In genomic region chr5:149374303-149374702, GRCh38 we compare ENCODE assay signal across 29 cellular contexts. TPM values are rescaled to one million over a fixed set of nuclear protein-coding genes. Genes with fewer than 3 reads are reported as not detected.
DNase-seq lines count a peak whose midpoint lies in the region; FAIRE-seq and TF ChIP-seq lines count a peak whose summit lies in the region.
"Had no signal": no experiment of that assay in that cellular context is flagged by ENCODE, and none has a peak within 500 bp of the region (broad histone marks: within the 10 kb centered on the region; RNA-seq: fewer than 3 reads in every experiment).

No MANE protein-coding gene starts in this region.

- no peaks in the 10 kb centered on the region for H3K36me3 ChIP-seq in H7 (replicated peaks; ENCODE audit: control insufficient read depth, insufficient read depth, low read length)
- no peaks in the 10 kb centered on the region for H3K36me3 ChIP-seq in H1 (ENCODE audit: control insufficient read depth in 2 of 4, insufficient read depth in 4 of 4, low read length in 3 of 4)
- H3K36me3 ChIP-seq in mesenchymal stem cell (ENCODE audit: control insufficient read depth in 1 of 2, insufficient read depth in 2 of 2, low read depth in 1 of 2, low read length in 2 of 2) = no peaks in the 10 kb centered on the region
- H3K36me3 ChIP-seq: BE2C, MG63, SJSA1 had no signal

- H2AFZ ChIP-seq in H1 (ENCODE audit: low read length) (no peak overlapping the region), mesenchymal stem cell (ENCODE audit: low read depth, low read length) (no peak overlapping the region)

- H4K20me1 ChIP-seq in H1 (replicated peaks in 1 of 2; ENCODE audit: control insufficient read depth in 1 of 2, insufficient read depth in 2 of 2, low read length in 2 of 2) = no peaks in the 10 kb centered on the region

- POLR2A ChIA-PET in H1 (lab: Charles Lee; ENCODE audit: partially characterized antibody) = no interaction called here

- no peak overlapping the region for H3K14ac ChIP-seq in H1 (ENCODE audit: insufficient read length)
- peak overlapping the region in 1 of 2 experiments; percentile 44 for H3K14ac ChIP-seq in mesenchymal stem cell (ENCODE audit: low read length in 2 of 2)

- H3K9me3 ChIP-seq in H1 (ENCODE audit: insufficient read depth in 2 of 2, low read depth in 1 of 2, low read length in 1 of 2) (no peaks in the 10 kb centered on the region), mesenchymal stem cell (ENCODE audit: control insufficient read depth, low read length) (no peaks in the 10 kb centered on the region)
- H3K9me3 ChIP-seq: BE2C, MG63, SJSA1 had no signal

- no peak for TF ChIP-seq EP300 in H1 (IDR thresholded peaks at IDR 0.05; ENCODE audit: borderline replicate concordance in 1 of 2, low read depth in 2 of 2, low read length in 2 of 2)

- H2BK5ac ChIP-seq in H1 (ENCODE audit: low read depth, low read length) (no peak overlapping the region), mesenchymal stem cell (ENCODE audit: low read depth, low read length, poor library complexity, severe bottlenecking) (no peak overlapping the region)

- no peak overlapping the region for H4K5ac ChIP-seq in H1 (ENCODE audit: insufficient read length, low read depth, low read length)

- H4K8ac ChIP-seq in H1 (ENCODE audit: extremely low read depth, insufficient read depth, low read length) = 0 out of 2 replicates have a peak overlapping the region, but pooled peaks have one; percentile 53
- H4K8ac ChIP-seq in mesenchymal stem cell (ENCODE audit: low read length) = no peak overlapping the region

- H3K4me3 ChIP-seq in H7 (ENCODE audit: insufficient read depth, low read depth, low read length) (no peak overlapping the region), H1 (ENCODE audit: extremely low read depth in 1 of 4, insufficient read depth in 2 of 4, low read depth in 3 of 4, low read length in 4 of 4) (no peak overlapping the region), mesenchymal stem cell (ENCODE audit: insufficient read depth in 1 of 2, low read depth in 1 of 2, low read length in 2 of 2) (no peak overlapping the region)
- H3K4me3 ChIP-seq: GM12878, MG63, SJSA1 had no signal

- H3K4me3 Mint-ChIP-seq in activated naive CD4-positive, alpha-beta T cell treated with anti-CD3 and anti-CD28 coated beads, Interleukin-2, amount 10 ng/mL, durations not matched to agents 7 days and 5 days = no peak overlapping the region
- H3K4me3 Mint-ChIP-seq: CD14-positive monocyte; CD8-positive, alpha-beta memory T cell had no signal

- no peak for TF ChIP-seq POLR2A in H1 (IDR thresholded peaks at IDR 0.05; ENCODE audit: control extremely low read depth in 1 of 2, low read depth in 2 of 2, low read length in 2 of 2)

- H2BK15ac ChIP-seq in H1 (ENCODE audit: low read length) (peak overlapping the region; percentile 95; the same call in 1 of the 2 replicates), mesenchymal stem cell (ENCODE audit: low read depth, poor library complexity, severe bottlenecking) (no peak overlapping the region)

- WGBS in H1 (ENCODE audit: extremely low coverage in 1 of 2, insufficient coverage in 1 of 2, insufficient read length in 1 of 2, insufficient replicate concordance in 2 of 2, low coverage in 1 of 2, low lambda C conversion rate in 2 of 2, missing lambda C conversion rate in 1 of 2), 2 experiments = 92% methylated on average over 19 of the region's 20 CpGs; no CpG with 5 or more reads in 1 of the 2 experiments
- WGBS in mesenchymal stem cell = 93% methylated on average over 18 of the region's 20 CpGs

- H3K4me2 ChIP-seq in H1 (ENCODE audit: insufficient read depth in 1 of 2, low read depth in 2 of 2, low read length in 2 of 2) (no peak overlapping the region), mesenchymal stem cell (ENCODE audit: low read length, poor library complexity, severe bottlenecking) (no peak overlapping the region)

- H3K4me1 ChIP-seq in H1 (replicated peaks in 1 of 4; ENCODE audit: control insufficient read depth in 3 of 4, insufficient read depth in 4 of 4, low read length in 3 of 4) (no peaks in the 10 kb centered on the region; a peak in 4 of 7 replicates), mesenchymal stem cell (ENCODE audit: control insufficient read depth, insufficient read depth, low read depth, low read length) (no peaks in the 10 kb centered on the region)
- H3K4me1 ChIP-seq: BE2C, SJSA1 had no signal

- H2BK20ac ChIP-seq in H1 (ENCODE audit: low read length) = no peak overlapping the region

- H3K27me3 Mint-ChIP-seq in activated naive CD4-positive, alpha-beta T cell treated with anti-CD3 and anti-CD28 coated beads, Interleukin-2, amount 10 ng/mL, durations not matched to agents 7 days and 5 days = no peaks in the 10 kb centered on the region

- H3K4ac ChIP-seq in H1 (replicated peaks; ENCODE audit: insufficient read length, low read depth, low read length) = no peak overlapping the region
- no peak overlapping the region for H3K4ac ChIP-seq in mesenchymal stem cell (ENCODE audit: low read depth in 1 of 2, low read length in 2 of 2)

- H3K27ac ChIP-seq in H1 (ENCODE audit: low read depth, low read length) (no peak overlapping the region), mesenchymal stem cell (ENCODE audit: low read length, poor library complexity, severe bottlenecking) (no peak overlapping the region)
- H3K27ac ChIP-seq: SJSA1 had no signal

- H3K79me1 ChIP-seq in H1 (ENCODE audit: low read depth, low read length) (no peaks in the 10 kb centered on the region), mesenchymal stem cell (replicated peaks; ENCODE audit: low read length, poor library complexity, severe bottlenecking) (no peaks in the 10 kb centered on the region)

- TF ChIP-seq RAD21 in H1 (IDR thresholded peaks at IDR 0.05 in 1 of 2, conservative IDR thresholded peaks at IDR 0.05 in 1 of 2; ENCODE audit: low read depth in 2 of 2, low read length in 2 of 2) = no peak

- H4K91ac ChIP-seq in H1 (replicated peaks; ENCODE audit: insufficient read length, low read length) (no peak overlapping the region), mesenchymal stem cell (ENCODE audit: low read length) (peak overlapping the region; percentile 61)

- H3K4me1 Mint-ChIP-seq in activated naive CD4-positive, alpha-beta T cell treated with anti-CD3 and anti-CD28 coated beads, Interleukin-2, amount 10 ng/mL, durations not matched to agents 7 days and 5 days = no peaks in the 10 kb centered on the region
- H3K4me1 Mint-ChIP-seq: CD14-positive monocyte had no signal

- no peak for TF ChIP-seq CTCF in H1 (IDR thresholded peaks at IDR 0.05; ENCODE audit: control extremely low read depth in 1 of 3, insufficient read depth in 1 of 3, low read depth in 1 of 3, low read length in 3 of 3)

- no peak overlapping the region for H3K56ac ChIP-seq in H1 (replicated peaks; ENCODE audit: insufficient read length, low read depth, low read length)

- H3K9me3 Mint-ChIP-seq in activated naive CD4-positive, alpha-beta T cell treated with anti-CD3 and anti-CD28 coated beads, Interleukin-2, amount 10 ng/mL, durations not matched to agents 7 days and 5 days = no peaks in the 10 kb centered on the region
- H3K9me3 Mint-ChIP-seq: CD14-positive monocyte; CD8-positive, alpha-beta memory T cell had no signal

- CTCF ChIA-PET in H1 (lab: Charles Lee; ENCODE audit: partially characterized antibody) = interaction anchor here (0.7 to 46.1 kb wide), 10 partner anchors 7 to 75 kb away, joined by 3 to 1310 read pairs (median 4); partner anchors contain the start of gene IL17B
- CTCF ChIA-PET in activated naive CD4-positive, alpha-beta T cell treated with anti-CD3 and anti-CD28 coated beads, Interleukin-2, amount 10 ng/mL, durations not matched to agents 7 days and 5 days (lab: Charles Lee) = interaction anchor here (2.1 to 14.8 kb wide), 3 partner anchors 13 to 59 kb away, joined by 6 to 372 read pairs (median 26); no protein-coding TSS in a partner anchor

- no peak overlapping the region for H3K27ac Mint-ChIP-seq in activated naive CD4-positive, alpha-beta T cell treated with anti-CD3 and anti-CD28 coated beads, Interleukin-2, amount 10 ng/mL, durations not matched to agents 7 days and 5 days
- H3K27ac Mint-ChIP-seq: CD14-positive monocyte; CD8-positive, alpha-beta memory T cell had no signal

- FAIRE-seq in H1 (lab: Jason Lieb, UNC) = no peak
- FAIRE-seq: GM12878, H54 had no signal

- H3K23ac ChIP-seq in H1 (ENCODE audit: insufficient read length) (no peak overlapping the region), mesenchymal stem cell (ENCODE audit: low read length in 2 of 2) (no peak overlapping the region)

- H3K36me3 Mint-ChIP-seq in activated naive CD4-positive, alpha-beta T cell treated with anti-CD3 and anti-CD28 coated beads, Interleukin-2, amount 10 ng/mL, durations not matched to agents 7 days and 5 days = no peaks in the 10 kb centered on the region

- DNase-seq in H7 = peak; percentile 17
- no peak for DNase-seq in H1 (ENCODE audit: low read depth in 1 of 2, low spot score in 2 of 2)
- DNase-seq in mesenchymal stem cell = no peak
- DNase-seq in posterior vena cava (ENCODE audit: low spot score) = peak; percentile 79
- DNase-seq in NCI-H524 treated with DMSO at 0.1 percent for 48 hours (lab: John Stamatoyannopoulos, UW) = no peak
- DNase-seq in cardiac septum (ENCODE audit: low spot score) = no peak
- no peak for DNase-seq in activated naive CD4-positive, alpha-beta T cell treated with anti-CD3 and anti-CD28 coated beads, Interleukin-2, amount 10 ng/mL, durations not matched to agents 7 days and 5 days
- DNase-seq in HPDE6-E6E7 (ENCODE audit: extremely low spot score) = no peak
- DNase-seq: 8988T; ACHN; BE2C; CD8-positive, alpha-beta memory T cell; DMS 273 treated with DMSO at 0.1 percent for 48 hours; DMS79; EL; GDM1; IMR-90; KG1; MG63; NCI-H2029; NCI-H446; NCI-H526; NK-92 treated with Interleukin-12 subunit alpha and Interleukin-12 subunit beta, amount 100 ng/mL, for 24 hours; PC-3 had no signal

- H3K79me2 ChIP-seq in H1 (ENCODE audit: control insufficient read depth in 1 of 2, insufficient read depth in 2 of 2, low read length in 2 of 2) = no peaks in the 10 kb centered on the region

- H3K18ac ChIP-seq in H1 (ENCODE audit: extremely low read depth, low read length) (no peak overlapping the region), mesenchymal stem cell (ENCODE audit: low read depth in 1 of 2, low read length in 2 of 2) (no peak overlapping the region)

- intact Hi-C loops in posterior vena cava (cut with DNase I) (loop anchor here (5.0 kb wide), 2 partner anchors 33 to 68 kb away; no protein-coding TSS in a partner anchor), cardiac septum (cut with DNase I) (loop anchor here (5.0 kb wide), 1 partner anchor 107 kb away; no protein-coding TSS in a partner anchor)

- H2AK5ac ChIP-seq in H1 (ENCODE audit: low read depth, low read length) (no peak overlapping the region), mesenchymal stem cell (ENCODE audit: low read length, severe bottlenecking) (no peak overlapping the region)

- H2BK120ac ChIP-seq in H1 (replicated peaks; ENCODE audit: low read depth, low read length) (no peak overlapping the region), mesenchymal stem cell (ENCODE audit: low read depth, low read length) (no peak overlapping the region)

- H3K23me2 ChIP-seq in H1 (ENCODE audit: low read depth, low read length) = no peaks in the 10 kb centered on the region

- H2BK12ac ChIP-seq in H1 (ENCODE audit: low read depth, low read length) = peak overlapping the region; percentile 60; the same call in 1 of the 2 replicates
- H2BK12ac ChIP-seq in mesenchymal stem cell (ENCODE audit: low read length in 2 of 2) = peak overlapping the region in 1 of 2 experiments; percentile 61

- H3K9ac ChIP-seq in H1 (replicated peaks in 1 of 4; ENCODE audit: extremely low read depth in 1 of 4, low read depth in 3 of 4, low read length in 3 of 4) (no peak overlapping the region), mesenchymal stem cell (ENCODE audit: low read length) (no peak overlapping the region)

- H3K27me3 ChIP-seq in H7 (ENCODE audit: control insufficient read depth, insufficient read depth, low read length) (no peaks in the 10 kb centered on the region), H1 (replicated peaks in 1 of 4; ENCODE audit: control insufficient read depth in 3 of 4, extremely low read depth in 1 of 4, insufficient read depth in 3 of 4, low read length in 3 of 4) (no peaks in the 10 kb centered on the region), mesenchymal stem cell (ENCODE audit: control insufficient read depth in 1 of 2, insufficient read depth in 1 of 2, low read length in 2 of 2) (peaks cover 4 to 22% of the 10 kb centered on the region in 2 experiments)
- H3K27me3 ChIP-seq: BE2C, MG63, SJSA1 had no signal

RNA-seq across cellular contexts. Expression of gene IL17B, which starts 4.8 kb away (rescaled TPM):
- not detected in 2 replicates for total RNA-seq in H7 (2014; rRNA removed; shearing (Covaris generic))
- not detected in 2 replicates for total RNA-seq in H1 (2021; fragmentation: NEBNext Ultra II Directional; extraction: Animal tissue kit (Norgen Biotek cat#: 25700))
- polyA plus RNA-seq in H1 (2011; rRNA removed) = 0.18 TPM in 1 of 2 replicates, not detected in the other
- not detected for polyA plus RNA-seq in H1 (2011; cell fraction: cytosol; rRNA removed)
- not detected for polyA plus RNA-seq in H1 (2011; cell fraction: nucleus; rRNA removed)
- not detected in 4 replicates for polyA plus RNA-seq in H1 (2012, experiment 1 of 2)
- not detected for polyA plus RNA-seq in H1 (2012, experiment 2 of 2)
- not detected for polyA plus RNA-seq in H1 (2013, experiment 1 of 2)
- polyA plus RNA-seq in H1 (2013, experiment 2 of 2) = not detected
- polyA minus RNA-seq in H1 (2011; rRNA and poly(A)+ RNA removed) = not detected in 2 replicates
- polyA minus RNA-seq in H1 (2011; cell fraction: cytosol; rRNA and poly(A)+ RNA removed) = not detected
- polyA minus RNA-seq in H1 (2011; cell fraction: nucleus; rRNA and poly(A)+ RNA removed) = not detected
- 6.6 TPM for polyA plus RNA-seq in mesenchymal stem cell (2013, experiment 1 of 2)
- 6.3 TPM for polyA plus RNA-seq in mesenchymal stem cell (2013, experiment 2 of 2)
- total RNA-seq in posterior vena cava (10 to 100 TPM in 1 of 2 donors, 1 to 10 TPM in 1; 8.5 to 15.2 TPM), cardiac septum (not detected)
- total RNA-seq: CD8-positive, alpha-beta memory T cell; GM12878; IMR-90; PC-3; Right ventricle myocardium inferior had no signal
- polyA plus RNA-seq: CD14-positive monocyte; CD8-positive, alpha-beta memory T cell; GM12878 had no signal

RNA-seq across cellular contexts. Expression of gene PCYOX1L, which starts 16.5 kb away (rescaled TPM):
- total RNA-seq in H7 (2014; rRNA removed; shearing (Covaris generic)) = 6.5 and 9.4 TPM in 2 replicates
- 6.8 and 7.9 TPM in 2 replicates for total RNA-seq in H1 (2021; fragmentation: NEBNext Ultra II Directional; extraction: Animal tissue kit (Norgen Biotek cat#: 25700))
- 17.2 and 19.0 TPM in 2 replicates for polyA plus RNA-seq in H1 (2011; rRNA removed)
- polyA plus RNA-seq in H1 (2011; cell fraction: cytosol; rRNA removed) = 14.6 TPM
- polyA plus RNA-seq in H1 (2011; cell fraction: nucleus; rRNA removed) = 26.8 TPM
- polyA plus RNA-seq in H1 (2012, experiment 1 of 2) = 8.6 to 13.2 TPM (median 10.8 TPM) in 4 replicates
- polyA plus RNA-seq in H1 (2012, experiment 2 of 2) = 5.0 TPM
- polyA plus RNA-seq in H1 (2013, experiment 1 of 2) = 15.8 TPM
- polyA plus RNA-seq in H1 (2013, experiment 2 of 2) = 16.5 TPM
- 13.5 and 14.2 TPM in 2 replicates for polyA minus RNA-seq in H1 (2011; rRNA and poly(A)+ RNA removed)
- 6.1 TPM for polyA minus RNA-seq in H1 (2011; cell fraction: cytosol; rRNA and poly(A)+ RNA removed)
- polyA minus RNA-seq in H1 (2011; cell fraction: nucleus; rRNA and poly(A)+ RNA removed) = 10.8 TPM
- 13.0 TPM for polyA plus RNA-seq in mesenchymal stem cell (2013, experiment 1 of 2)
- 13.3 TPM for polyA plus RNA-seq in mesenchymal stem cell (2013, experiment 2 of 2)
- total RNA-seq in posterior vena cava (1 to 10 TPM; 3.1 to 5.6 TPM), cardiac septum (4.3 TPM)

RNA-seq across cellular contexts. Expression of gene GRPEL2, which starts 29.0 kb away (rescaled TPM):
- total RNA-seq in H7 (2014; rRNA removed; shearing (Covaris generic)) = 36.1 and 37.0 TPM in 2 replicates
- total RNA-seq in H1 (2021; fragmentation: NEBNext Ultra II Directional; extraction: Animal tissue kit (Norgen Biotek cat#: 25700)) = 48.9 and 52.2 TPM in 2 replicates
- 7.4 and 11.2 TPM in 2 replicates for polyA plus RNA-seq in H1 (2011; rRNA removed)
- polyA plus RNA-seq in H1 (2011; cell fraction: cytosol; rRNA removed) = 17.1 TPM
- 12.6 TPM for polyA plus RNA-seq in H1 (2011; cell fraction: nucleus; rRNA removed)
- 13.5 to 18.1 TPM (median 15.5 TPM) in 4 replicates for polyA plus RNA-seq in H1 (2012, experiment 1 of 2)
- 1.7 TPM for polyA plus RNA-seq in H1 (2012, experiment 2 of 2)
- 19.6 TPM for polyA plus RNA-seq in H1 (2013, experiment 1 of 2)
- 19.1 TPM for polyA plus RNA-seq in H1 (2013, experiment 2 of 2)
- 38.9 and 44.5 TPM in 2 replicates for polyA minus RNA-seq in H1 (2011; rRNA and poly(A)+ RNA removed)
- polyA minus RNA-seq in H1 (2011; cell fraction: cytosol; rRNA and poly(A)+ RNA removed) = 52.5 TPM
- polyA minus RNA-seq in H1 (2011; cell fraction: nucleus; rRNA and poly(A)+ RNA removed) = 48.6 TPM
- polyA plus RNA-seq in mesenchymal stem cell (2013, experiment 1 of 2) = 9.4 TPM
- polyA plus RNA-seq in mesenchymal stem cell (2013, experiment 2 of 2) = 9.1 TPM
- total RNA-seq in posterior vena cava = 10 to 100 TPM; 13.1 to 16.0 TPM
- total RNA-seq in cardiac septum = 11.0 TPM

Comparison
In these comparisons a context has a peak if more than half of its experiments do, and no peak if none do; other contexts are left out.
1. DNase-seq: peak in H7 (single experiment) and posterior vena cava (single experiment); none in H1 (0 of 2), mesenchymal stem cell (single experiment), NCI-H524 treated with DMSO at 0.1 percent for 48 hours (single experiment), cardiac septum (single experiment), activated naive CD4-positive, alpha-beta T cell treated with anti-CD3 and anti-CD28 coated beads, Interleukin-2, amount 10 ng/mL, durations not matched to agents 7 days and 5 days (single experiment) and HPDE6-E6E7 (single experiment).